ENCODE assay signal across 1 cellular context in genomic region chr12:52336641-52337040, GRCh38.
TF ChIP-seq lines count a peak whose summit lies in the region.

No MANE protein-coding gene starts in this region.

TF ChIP-seq in HCT116, 20 proteins besides CTCF, POLR2A, EP300 and RAD21 (continued from another document):
- TF ChIP-seq, protein P1, sequence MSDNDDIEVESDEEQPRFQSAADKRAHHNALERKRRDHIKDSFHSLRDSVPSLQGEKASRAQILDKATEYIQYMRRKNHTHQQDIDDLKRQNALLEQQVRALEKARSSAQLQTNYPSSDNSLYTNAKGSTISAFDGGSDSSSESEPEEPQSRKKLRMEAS (IDR thresholded peaks at IDR 0.05): no peak
- TF ChIP-seq CEBPB (IDR thresholded peaks at IDR 0.05; ENCODE audit: low read depth) (no peak), TCF7L2 (IDR thresholded peaks at IDR 0.05; ENCODE audit: borderline replicate concordance, extremely low read depth, insufficient read depth, insufficient read length) (no peak), ZNF274 (IDR thresholded peaks at IDR 0.05; ENCODE audit: low read depth, low read length) (no peak), EZH2 (IDR thresholded peaks at IDR 0.05) (no peak), JUND (IDR thresholded peaks at IDR 0.05) (no peak)
